ENCODE assay signal across 8 cellular contexts in genomic region chr13:46553886-46554855, GRCh38. TPM values are rescaled to one million over a fixed set of nuclear protein-coding genes. Genes with fewer than 3 reads are reported as not detected.
A peak's percentile ranks its signal among the peaks of the same experiment; 100 is the strongest.
DNase-seq lines count a peak whose midpoint lies in the region; ATAC-seq and TF ChIP-seq lines count a peak whose summit lies in the region.

No MANE protein-coding gene starts in this region.

- H3K4ac ChIP-seq in IMR-90 (ENCODE audit: low read depth, low read length) (peak overlapping the region; percentile 84), trophoblast cell (ENCODE audit: low read depth, low read length) (peak overlapping the region; percentile 91)

- H3K9me3 ChIP-seq in IMR-90 (ENCODE audit: control insufficient read depth, insufficient read depth, low read length) = no peaks in the 10 kb centered on the region
- H3K9me3 ChIP-seq in trophoblast cell (ENCODE audit: insufficient read depth, low read depth, low read length) = no peaks in the 10 kb centered on the region
- H3K9me3 ChIP-seq in upper lobe of left lung = no peaks in the 10 kb centered on the region

- peak overlapping the region; percentile 91 for H2AK9ac ChIP-seq in IMR-90 (replicated peaks; ENCODE audit: low read depth, low read length, poor library complexity)

- peak overlapping the region; percentile 71; the same call in 2 of the 3 replicates for H2BK15ac ChIP-seq in IMR-90 (ENCODE audit: low read depth, low read length)

- H3K36me3 Mint-ChIP-seq in activated naive CD8-positive, alpha-beta T cell treated with anti-CD3 and anti-CD28 coated beads, Interleukin-2, amount 10 ng/mL, durations not matched to agents 7 days and 5 days = peaks cover 3% of the 10 kb centered on the region

- in situ Hi-C loops in IMR-90 (cut with MboI; ENCODE audit: low sequenced_read_pairs) = loop anchor here (5.0 to 10.0 kb wide), 2 partner anchors 58 to 131 kb away; no protein-coding TSS in a partner anchor

- H3K4me2 ChIP-seq in IMR-90 (ENCODE audit: low read depth, low read length) (peak overlapping the region; percentile 92), trophoblast cell (ENCODE audit: low read length) (peak overlapping the region; percentile 82)

- no peaks in the 10 kb centered on the region for H3K27me3 ChIP-seq in IMR-90 (ENCODE audit: control insufficient read depth, insufficient read depth, low read length)
- H3K27me3 ChIP-seq in trophoblast cell (ENCODE audit: insufficient read depth, low read length) = no peaks in the 10 kb centered on the region
- H3K27me3 ChIP-seq in upper lobe of left lung = no peaks in the 10 kb centered on the region

- H3K9me3 Mint-ChIP-seq in activated naive CD8-positive, alpha-beta T cell treated with anti-CD3 and anti-CD28 coated beads, Interleukin-2, amount 10 ng/mL, durations not matched to agents 7 days and 5 days = no peaks in the 10 kb centered on the region

- peak overlapping the region; percentile 80 for H3K27ac Mint-ChIP-seq in activated naive CD8-positive, alpha-beta T cell treated with anti-CD3 and anti-CD28 coated beads, Interleukin-2, amount 10 ng/mL, durations not matched to agents 7 days and 5 days

- H3K23ac ChIP-seq in IMR-90 (ENCODE audit: low read depth, low read length) (peak overlapping the region; percentile 84), trophoblast cell (ENCODE audit: low read length) (no peak overlapping the region)

- H3K4me3 Mint-ChIP-seq in activated naive CD8-positive, alpha-beta T cell treated with anti-CD3 and anti-CD28 coated beads, Interleukin-2, amount 10 ng/mL, durations not matched to agents 7 days and 5 days = peak overlapping the region; percentile 94

- H4K8ac ChIP-seq in IMR-90 (ENCODE audit: low read depth in 2 of 2, low read length in 2 of 2) = peak overlapping the region; percentile 51 to 69; a peak in 2 of 4 replicates
- peak overlapping the region; percentile 68 for H4K8ac ChIP-seq in trophoblast cell (ENCODE audit: low read depth, low read length)

- peak overlapping the region; percentile 34 for H4K5ac ChIP-seq in IMR-90 (ENCODE audit: low read depth, low read length)

- H2BK5ac ChIP-seq in IMR-90 (ENCODE audit: low read depth, low read length, poor library complexity, severe bottlenecking) (peak overlapping the region; percentile 79), trophoblast cell (ENCODE audit: low read depth, low read length, poor library complexity) (peak overlapping the region; percentile 53)

- intact Hi-C loops in IMR-90 (cut with micrococcal nuclease) (loop anchor here (1.0 to 5.0 kb wide), 3 partner anchors 63 to 243 kb away; partner anchors contain the start of gene ESD), Right ventricle myocardium superior (cut with DNase I) (loop anchor here (5.0 to 10.0 kb wide), 2 partner anchors 131 to 163 kb away; no protein-coding TSS in a partner anchor)

- H2AK5ac ChIP-seq in IMR-90 (ENCODE audit: low read depth, low read length) (peak overlapping the region; percentile 55), trophoblast cell (ENCODE audit: low read length) (peak overlapping the region; percentile 40)

- CTCF ChIA-PET in IMR-90 (lab: Yijun Ruan, JAX) = no interaction called here

- H4K91ac ChIP-seq in IMR-90 (ENCODE audit: insufficient read depth, low read depth, low read length) = peak overlapping the region; percentile 79
- peak overlapping the region; percentile 80 for H4K91ac ChIP-seq in trophoblast cell (ENCODE audit: low read depth, low read length)

- H3K4me1 Mint-ChIP-seq in activated naive CD8-positive, alpha-beta T cell treated with anti-CD3 and anti-CD28 coated beads, Interleukin-2, amount 10 ng/mL, durations not matched to agents 7 days and 5 days = peaks cover 34% of the 10 kb centered on the region

- H3K4me1 ChIP-seq in IMR-90 (ENCODE audit: control insufficient read depth, insufficient read depth, low read length) = peaks cover 4% of the 10 kb centered on the region
- peaks cover 6 to 12% of the 10 kb centered on the region in 2 experiments for H3K4me1 ChIP-seq in trophoblast cell (ENCODE audit: control insufficient read depth in 1 of 2, insufficient read depth in 2 of 2, low read length in 2 of 2)
- H3K4me1 ChIP-seq in upper lobe of left lung = peaks cover 18 to 30% (median 27%) of the 10 kb centered on the region in 4 donors

- peak overlapping the region; percentile 92 for H2AFZ ChIP-seq in IMR-90 (replicated peaks; ENCODE audit: low read length, poor library complexity)
- peak overlapping the region; percentile 55 for H2AFZ ChIP-seq in trophoblast cell (ENCODE audit: insufficient read depth, low read length, poor library complexity)

- H3K14ac ChIP-seq in IMR-90 (replicated peaks; ENCODE audit: low read depth, low read length) (peak overlapping the region; percentile 92), trophoblast cell (ENCODE audit: low read length) (peak overlapping the region; percentile 91)

- peak overlapping the region; percentile 25 for H3K18ac ChIP-seq in IMR-90 (ENCODE audit: low read depth, low read length)
- peak overlapping the region; percentile 97 for H3K18ac ChIP-seq in trophoblast cell (ENCODE audit: low read length)

- H3K27ac ChIP-seq in IMR-90 (ENCODE audit: insufficient read depth, low read length) = peak overlapping the region; percentile 89
- H3K27ac ChIP-seq in trophoblast cell (ENCODE audit: low read depth, low read length) = peak overlapping the region; percentile 76
- H3K27ac ChIP-seq in upper lobe of left lung = peak overlapping the region; percentile 88 to 97 (median 92)

- 0% methylated on average over 43 of the region's 75 CpGs; no CpG with 5 or more reads in 1 of the 2 experiments for WGBS in IMR-90 (ENCODE audit: extremely low coverage in 2 of 2, insufficient read length in 1 of 2), 2 experiments
- no CpG with 5 or more reads among the region's 75 CpGs for WGBS in trophoblast cell (ENCODE audit: extremely low coverage, insufficient coverage, insufficient read length)
- 0 to 1% methylated on average over 33 to 34 of the region's 75 CpGs for WGBS in upper lobe of left lung, 2 donors

- no peak for TF ChIP-seq RAD21 in IMR-90 (IDR thresholded peaks at IDR 0.05; ENCODE audit: low read length)

- H4K12ac ChIP-seq in trophoblast cell (ENCODE audit: low read depth, low read length) = peak overlapping the region; percentile 59

- peaks cover 14% of the 10 kb centered on the region; the same call in 1 of the 2 replicates for H4K20me1 ChIP-seq in IMR-90 (ENCODE audit: insufficient read depth, low read length)

- H3K4me3 ChIP-seq in IMR-90 (ENCODE audit: insufficient read depth, low read depth, low read length) = peak overlapping the region; percentile 71
- peak overlapping the region; percentile 98 for H3K4me3 ChIP-seq in trophoblast cell (ENCODE audit: low read depth, low read length)
- peak overlapping the region; percentile 78 to 97 (median 93) for H3K4me3 ChIP-seq in upper lobe of left lung

- dilution Hi-C loops in IMR-90 (cut with HindIII; ENCODE audit: low sequenced_read_pairs, unreplicated experiment) = no loop called here

- peak overlapping the region; percentile 82 for H3K56ac ChIP-seq in IMR-90 (ENCODE audit: extremely low read depth, insufficient read depth, low read length)

- peaks cover 24% of the 10 kb centered on the region for H3K79me2 ChIP-seq in trophoblast cell (ENCODE audit: control insufficient read depth, insufficient read depth, low read length, poor library complexity)

- peak; percentile 38 for DNase-seq in DMS 273 treated with DMSO at 0.1 percent for 48 hours (lab: John Stamatoyannopoulos, UW)
- peak; percentile 95 for DNase-seq in IMR-90
- DNase-seq in SKM-1 (lab: John Stamatoyannopoulos, UW; ENCODE audit: unreplicated experiment) = peak; percentile 81
- peak; percentile 74 for DNase-seq in activated naive CD8-positive, alpha-beta T cell treated with anti-CD3 and anti-CD28 coated beads, Interleukin-2, amount 10 ng/mL, durations not matched to agents 7 days and 5 days
- peak; percentile 83 for DNase-seq in Right ventricle myocardium superior
- DNase-seq in trophoblast cell = peak; percentile 54 to 71
- peak; percentile 80 to 93 for DNase-seq in upper lobe of left lung

- BruUV-seq in IMR-90 (replicated peaks; lab: Mats Ljungman, UMichigan) = no TSS peak

- peaks cover 4% of the 10 kb centered on the region for H3K27me3 Mint-ChIP-seq in activated naive CD8-positive, alpha-beta T cell treated with anti-CD3 and anti-CD28 coated beads, Interleukin-2, amount 10 ng/mL, durations not matched to agents 7 days and 5 days

- TF ChIP-seq POLR2A in IMR-90 (IDR thresholded peaks at IDR 0.05; ENCODE audit: low read depth, low read length) (peak; percentile 38; the same call in 1 of the 2 replicates), upper lobe of left lung (IDR thresholded peaks at IDR 0.05) (peak in 3 of 4 donors; percentile 32 to 44 (median 34))

- H3K79me1 ChIP-seq in IMR-90 (ENCODE audit: low read depth in 1 of 2, low read length in 2 of 2) (peaks cover 8 to 42% of the 10 kb centered on the region in 2 experiments; a peak in 3 of 4 replicates), trophoblast cell (ENCODE audit: low read length) (peaks cover 24% of the 10 kb centered on the region)

- POLR2A ChIA-PET in IMR-90 (lab: Charles Lee; ENCODE audit: unreplicated experiment) = no interaction called here
- POLR2A ChIA-PET in activated naive CD8-positive, alpha-beta T cell treated with anti-CD3 and anti-CD28 coated beads, Interleukin-2, amount 10 ng/mL, durations not matched to agents 7 days and 5 days (lab: Charles Lee) = interaction anchor here (0.6 to 1.9 kb wide), 2 partner anchors 21 to 115 kb away, joined by 3 to 9 read pairs; no protein-coding TSS in a partner anchor

- H3K36me3 ChIP-seq in IMR-90 (ENCODE audit: control insufficient read depth, insufficient read depth, low read length) = no peaks in the 10 kb centered on the region
- no peaks in the 10 kb centered on the region for H3K36me3 ChIP-seq in trophoblast cell (ENCODE audit: control insufficient read depth in 1 of 2, insufficient read depth in 2 of 2, low read length in 2 of 2)
- no peaks in the 10 kb centered on the region for H3K36me3 ChIP-seq in upper lobe of left lung

- peak overlapping the region; percentile 76 for H2BK120ac ChIP-seq in IMR-90 (ENCODE audit: low read depth, low read length)
- peak overlapping the region; percentile 88 for H2BK120ac ChIP-seq in trophoblast cell (ENCODE audit: insufficient read depth, low read length, poor library complexity)

- TF ChIP-seq CTCF in IMR-90 (conservative IDR thresholded peaks at IDR 0.05; ENCODE audit: low read depth, low read length) (no peak), upper lobe of left lung (IDR thresholded peaks at IDR 0.05) (peak in 5 of 6 experiments; percentile 19 to 51 (median 35))

- H2BK20ac ChIP-seq in IMR-90 (ENCODE audit: low read depth, low read length) = peak overlapping the region; percentile 35; the same call in 1 of the 2 replicates

- H3K9ac ChIP-seq in IMR-90 (ENCODE audit: low read depth, low read length) (peak overlapping the region; percentile 59), trophoblast cell (ENCODE audit: low read length) (peak overlapping the region; percentile 97)

- H3K9me1 ChIP-seq in IMR-90 (ENCODE audit: insufficient read depth, low read length) = peaks cover 3% of the 10 kb centered on the region; the same call in 1 of the 2 replicates

- peak; percentile 43 for ATAC-seq in GM21515 (IDR thresholded peaks at IDR 0.05; ENCODE audit: unreplicated experiment)
- peak; percentile 67 for ATAC-seq in IMR-90 (ENCODE audit: low read depth)
- ATAC-seq in activated naive CD8-positive, alpha-beta T cell treated with anti-CD3 and anti-CD28 coated beads, Interleukin-2, amount 10 ng/mL, durations not matched to agents 7 days and 5 days (ENCODE audit: low read depth) = peak; percentile 50
- ATAC-seq in Right ventricle myocardium superior (ENCODE audit: poor library complexity) = peak; percentile 82
- peak; percentile 85 to 88 for ATAC-seq in upper lobe of left lung (ENCODE audit: low FRiP score in 2 of 2)

- peak in 2 of 4 donors; percentile 51 to 68 for TF ChIP-seq EP300 in upper lobe of left lung (IDR thresholded peaks at IDR 0.05)

- H2BK12ac ChIP-seq in trophoblast cell (ENCODE audit: low read length) = peak overlapping the region; percentile 37

RNA-seq across cellular contexts. Expression of gene LRCH1, which starts 1.2 kb away (rescaled TPM):
- total RNA-seq in IMR-90 (2012; rRNA removed) (7.8 and 8.8 TPM in 2 replicates), Right ventricle myocardium superior (11.0 TPM), upper lobe of left lung (10 to 100 TPM; 17.2 to 27.0 (median 22.7) TPM)
- 7.0 and 7.2 TPM in 2 replicates for polyA plus RNA-seq in IMR-90 (2012; rRNA removed)
- 2.0 and 2.2 TPM in 2 replicates for polyA plus RNA-seq in IMR-90 (2012; cell fraction: cytosol; rRNA removed)
- polyA plus RNA-seq in IMR-90 (2012; cell fraction: nucleus; rRNA removed; ENCODE audit: low replicate concordance) = 2.7 and 13.5 TPM in 2 replicates
- 10 to 100 TPM; 18.5 to 18.9 TPM for total RNA-seq in activated naive CD8-positive, alpha-beta T cell treated with anti-CD3 and anti-CD28 coated beads, Interleukin-2, amount 10 ng/mL, durations not matched to agents 7 days and 5 days
- 13.9 and 14.1 TPM in 2 replicates for polyA plus RNA-seq in trophoblast cell (2013)

Comparison
In these comparisons a context has a peak if more than half of its experiments do, and no peak if none do; other contexts are left out.
1. Peak in every context shown above with its lines: DNase-seq, ATAC-seq, H3K4me3 ChIP-seq and H3K27ac ChIP-seq.
2. DNase-seq: peak in every context shown above with its lines; median percentile 95 in IMR-90; 86 in upper lobe of left lung; 83 in Right ventricle myocardium superior; 81 in SKM-1; 74 in activated naive CD8-positive, alpha-beta T cell treated with anti-CD3 and anti-CD28 coated beads, Interleukin-2, amount 10 ng/mL, durations not matched to agents 7 days and 5 days; 62 in trophoblast cell; 38 in DMS 273 treated with DMSO at 0.1 percent for 48 hours.